ENCODE assay signal across 8 cellular contexts in the genomic region with DNA sequence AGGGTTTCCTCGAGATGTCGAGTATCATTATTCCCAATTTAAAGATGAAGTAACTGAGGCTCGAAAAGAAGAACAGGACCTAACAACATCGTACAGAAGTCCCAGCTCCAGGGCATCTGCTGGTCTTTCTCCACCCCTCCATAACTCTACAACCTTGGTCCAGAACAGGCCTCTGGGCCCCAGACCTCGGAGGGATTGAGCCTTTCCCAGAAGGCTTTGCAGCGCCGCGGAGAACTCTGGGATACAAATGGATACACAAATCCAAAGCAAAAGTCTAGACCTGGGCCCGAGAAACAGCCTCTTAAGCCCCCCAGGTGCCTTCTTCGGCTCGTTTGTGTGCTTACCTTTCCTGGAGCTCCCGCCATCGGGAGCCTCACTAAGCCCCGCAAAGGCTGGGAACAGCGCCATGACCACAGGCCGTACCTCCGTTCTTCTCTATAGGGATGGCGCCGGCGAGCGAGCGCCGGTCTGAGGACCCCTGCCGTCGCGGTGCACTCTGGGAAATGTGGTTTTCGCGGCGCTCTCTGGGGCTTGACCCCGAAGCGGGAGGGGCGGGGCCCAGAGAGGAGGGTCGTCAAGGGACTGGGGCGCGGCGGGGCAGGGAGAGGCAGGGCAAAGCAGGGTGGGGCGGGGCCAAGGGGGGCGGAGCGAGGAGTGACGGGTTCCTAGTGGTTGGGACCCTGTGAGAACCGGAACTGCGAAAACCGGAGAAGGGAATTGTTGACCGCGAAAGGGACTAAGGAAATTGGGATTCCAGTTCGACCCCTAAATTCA. TPM values are rescaled to one million over a fixed set of nuclear protein-coding genes. Genes with fewer than 3 reads are reported as not detected.
DNase-seq lines count a peak whose midpoint lies in the region; ATAC-seq and TF ChIP-seq lines count a peak whose summit lies in the region.

A gene with protein sequence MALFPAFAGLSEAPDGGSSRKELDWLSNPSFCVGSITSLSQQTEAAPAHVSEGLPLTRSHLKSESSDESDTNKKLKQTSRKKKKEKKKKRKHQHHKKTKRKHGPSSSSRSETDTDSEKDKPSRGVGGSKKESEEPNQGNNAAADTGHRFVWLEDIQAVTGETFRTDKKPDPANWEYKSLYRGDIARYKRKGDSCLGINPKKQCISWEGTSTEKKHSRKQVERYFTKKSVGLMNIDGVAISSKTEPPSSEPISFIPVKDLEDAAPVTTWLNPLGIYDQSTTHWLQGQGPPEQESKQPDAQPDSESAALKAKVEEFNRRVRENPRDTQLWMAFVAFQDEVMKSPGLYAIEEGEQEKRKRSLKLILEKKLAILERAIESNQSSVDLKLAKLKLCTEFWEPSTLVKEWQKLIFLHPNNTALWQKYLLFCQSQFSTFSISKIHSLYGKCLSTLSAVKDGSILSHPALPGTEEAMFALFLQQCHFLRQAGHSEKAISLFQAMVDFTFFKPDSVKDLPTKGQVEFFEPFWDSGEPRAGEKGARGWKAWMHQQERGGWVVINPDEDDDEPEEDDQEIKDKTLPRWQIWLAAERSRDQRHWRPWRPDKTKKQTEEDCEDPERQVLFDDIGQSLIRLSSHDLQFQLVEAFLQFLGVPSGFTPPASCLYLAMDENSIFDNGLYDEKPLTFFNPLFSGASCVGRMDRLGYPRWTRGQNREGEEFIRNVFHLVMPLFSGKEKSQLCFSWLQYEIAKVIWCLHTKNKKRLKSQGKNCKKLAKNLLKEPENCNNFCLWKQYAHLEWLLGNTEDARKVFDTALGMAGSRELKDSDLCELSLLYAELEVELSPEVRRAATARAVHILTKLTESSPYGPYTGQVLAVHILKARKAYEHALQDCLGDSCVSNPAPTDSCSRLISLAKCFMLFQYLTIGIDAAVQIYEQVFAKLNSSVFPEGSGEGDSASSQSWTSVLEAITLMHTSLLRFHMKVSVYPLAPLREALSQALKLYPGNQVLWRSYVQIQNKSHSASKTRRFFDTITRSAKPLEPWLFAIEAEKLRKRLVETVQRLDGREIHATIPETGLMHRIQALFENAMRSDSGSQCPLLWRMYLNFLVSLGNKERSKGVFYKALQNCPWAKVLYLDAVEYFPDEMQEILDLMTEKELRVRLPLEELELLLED (minus strand): TSS at position 445 of the 774 bp plus-strand sequence. CDS start 37 bp downstream, at position 408.

- peaks cover 24% of the 10 kb centered on the region for H3K4me1 Mint-ChIP-seq in activated naive CD8-positive, alpha-beta T cell treated with anti-CD3 and anti-CD28 coated beads for 36 hours
- peaks cover 16% of the 10 kb centered on the region for H3K4me1 Mint-ChIP-seq in osteocyte (ENCODE audit: unreplicated experiment)

- ATAC-seq in HG02763 (IDR thresholded peaks at IDR 0.05; ENCODE audit: unreplicated experiment), result peak; percentile 95

- peaks cover 8% of the 10 kb centered on the region for H3F3A ChIP-seq in SU-DHL-6 (ENCODE audit: insufficient read depth)

- peak within 1 kb of the TSS; percentile 62 for H3K4me3 ChIP-seq in GM12875 (ENCODE audit: low read depth, low read length)
- peak within 1 kb of the TSS; percentile 69 for H3K4me3 ChIP-seq in SU-DHL-6 (ENCODE audit: insufficient read depth, low read length, poor library complexity, severe bottlenecking)
- peak within 1 kb of the TSS; percentile 75 for H3K4me3 ChIP-seq in thymus (ENCODE audit: low read length)

- H3K4me3 Mint-ChIP-seq in activated naive CD8-positive, alpha-beta T cell treated with anti-CD3 and anti-CD28 coated beads for 36 hours, result peak within 1 kb of the TSS; percentile 91
- H3K4me3 Mint-ChIP-seq in osteocyte (ENCODE audit: unreplicated experiment), result peak within 1 kb of the TSS; percentile 87

- peak within 1 kb of the TSS; percentile 61 for H3K9ac ChIP-seq in SU-DHL-6 (ENCODE audit: low read length)

- H3K36me3 ChIP-seq in SU-DHL-6 (ENCODE audit: low read length), result no peaks in the 10 kb centered on the region
- H3K36me3 ChIP-seq in thymus (ENCODE audit: control insufficient read depth, insufficient read depth), result peaks cover 3% of the 10 kb centered on the region

- peak within 1 kb of the TSS; percentile 47 for H3K27ac ChIP-seq in SU-DHL-6 (ENCODE audit: low read depth, low read length)
- peak within 1 kb of the TSS; percentile 80 for H3K27ac ChIP-seq in thymus (ENCODE audit: low read depth)

- H3K4me2 ChIP-seq in SU-DHL-6 (ENCODE audit: low read depth, low read length, poor library complexity, severe bottlenecking), result peak within 1 kb of the TSS; percentile 75

- WGBS in thymus, result 5% methylated on average over 46 of the region's 46 CpGs

- peaks cover 14% of the 10 kb centered on the region for H3K36me3 Mint-ChIP-seq in activated naive CD8-positive, alpha-beta T cell treated with anti-CD3 and anti-CD28 coated beads for 36 hours
- H3K36me3 Mint-ChIP-seq in osteocyte (ENCODE audit: unreplicated experiment), result peaks cover 6% of the 10 kb centered on the region

- peak within 1 kb of the TSS; percentile 83 for H2AFZ ChIP-seq in SU-DHL-6 (ENCODE audit: low read depth, low read length, severe bottlenecking)

- intact Hi-C loops in head of caudate nucleus (cut with DNase I), result loop anchor here (5.0 kb wide), 2 partner anchors 51 to 66 kb away; a partner anchor contains a TSS

- no peaks in the 10 kb centered on the region for H3K9me3 Mint-ChIP-seq in activated naive CD8-positive, alpha-beta T cell treated with anti-CD3 and anti-CD28 coated beads for 36 hours
- no peaks in the 10 kb centered on the region for H3K9me3 Mint-ChIP-seq in osteocyte (ENCODE audit: unreplicated experiment)

- no peaks in the 10 kb centered on the region for H4K20me1 ChIP-seq in SU-DHL-6 (ENCODE audit: low read depth, low read length)

- DNase-seq in NCI-H1417 (lab: John Stamatoyannopoulos, UW) (peak; percentile 95 to 98 (median 96)), head of caudate nucleus (peak; percentile 97 to 100 (median 99)), osteocyte (ENCODE audit: extremely low spot score, unreplicated experiment) (peak; percentile 99)
- peak; percentile 98 for DNase-seq in activated naive CD8-positive, alpha-beta T cell treated with anti-CD3 and anti-CD28 coated beads for 36 hours

- H3K9me2 ChIP-seq in SU-DHL-6 (replicated peaks; ENCODE audit: insufficient read depth, low read length), result no peaks in the 10 kb centered on the region

- H3K27me3 Mint-ChIP-seq in activated naive CD8-positive, alpha-beta T cell treated with anti-CD3 and anti-CD28 coated beads for 36 hours, result peaks cover 10% of the 10 kb centered on the region
- H3K27me3 Mint-ChIP-seq in osteocyte (ENCODE audit: unreplicated experiment), result peaks cover 25% of the 10 kb centered on the region

- H3K9me3 ChIP-seq in SU-DHL-6 (ENCODE audit: insufficient read depth, low read length), result no peaks in the 10 kb centered on the region
- no peaks in the 10 kb centered on the region for H3K9me3 ChIP-seq in thymus (ENCODE audit: control insufficient read depth)

- H3K79me2 ChIP-seq in SU-DHL-6 (ENCODE audit: insufficient read depth, low read length), result peaks cover 42% of the 10 kb centered on the region

- no peak for TF ChIP-seq CTCF in GM12875 (IDR thresholded peaks at IDR 0.05; ENCODE audit: borderline replicate concordance, insufficient read depth, low read depth, low read length)
- no peak for TF ChIP-seq CTCF in SU-DHL-6 (IDR thresholded peaks at IDR 0.05; ENCODE audit: insufficient read depth, low read length, poor library complexity, severe bottlenecking)
- no peak for TF ChIP-seq CTCF in osteocyte (IDR thresholded peaks at IDR 0.05)

- peak within 1 kb of the TSS; percentile 93 for H3K27ac Mint-ChIP-seq in activated naive CD8-positive, alpha-beta T cell treated with anti-CD3 and anti-CD28 coated beads for 36 hours
- peak within 1 kb of the TSS; percentile 93 for H3K27ac Mint-ChIP-seq in osteocyte (ENCODE audit: unreplicated experiment)

- H3K27me3 ChIP-seq in SU-DHL-6 (ENCODE audit: low read length), result no peaks in the 10 kb centered on the region
- H3K27me3 ChIP-seq in thymus (ENCODE audit: control insufficient read depth, insufficient read depth), result no peaks in the 10 kb centered on the region

- H3K4me1 ChIP-seq in thymus (ENCODE audit: control insufficient read depth, insufficient read depth, low read length), result peaks cover 10% of the 10 kb centered on the region

RNA-seq across cellular contexts. Expression of the gene that starts here (rescaled TPM):
- total RNA-seq in activated naive CD8-positive, alpha-beta T cell treated with anti-CD3 and anti-CD28 coated beads for 36 hours, result 10 to 100 TPM; 23.2 to 25.4 TPM
- total RNA-seq in osteocyte, result 23.2 and 25.2 TPM in 2 replicates
- polyA plus RNA-seq in thymus, result 9.4 TPM

Comparison
In these comparisons a context has a peak if more than half of its experiments do, and no peak if none do; other contexts are left out.
1. Peak in every context shown above with its lines: DNase-seq, ATAC-seq, H3K4me3 ChIP-seq and H3K27ac ChIP-seq.